12 cellular contexts compared by ENCODE assay signal in the genomic region with DNA sequence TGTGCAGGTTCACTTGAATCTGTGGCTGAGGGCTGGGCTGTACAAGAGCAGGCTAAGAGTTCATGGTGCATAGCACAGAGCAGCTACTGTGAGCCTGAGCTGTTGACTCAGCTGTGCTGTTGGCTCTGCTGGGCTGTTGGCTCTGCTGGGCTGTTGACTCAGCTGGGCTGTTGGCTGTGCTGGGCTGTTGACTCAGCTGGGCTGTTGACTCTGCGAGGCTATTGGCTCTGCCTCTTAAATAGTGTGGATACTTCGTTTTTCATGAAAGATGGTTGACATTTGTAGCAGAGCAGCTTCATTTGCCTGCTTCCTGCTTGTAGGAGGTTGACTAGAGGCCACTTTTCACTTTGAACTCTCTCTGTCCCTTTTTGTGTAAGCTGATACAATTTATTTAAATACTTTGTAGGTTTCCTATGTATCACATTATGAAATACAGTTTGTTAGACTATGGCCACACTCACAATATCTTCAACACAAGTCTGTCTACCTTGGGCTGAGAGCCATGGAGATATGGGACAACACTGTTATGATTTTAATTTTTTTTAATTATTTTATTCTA. TPM values are rescaled to one million over a fixed set of nuclear protein-coding genes. Genes with fewer than 3 reads are reported as not detected.
DNase-seq lines count a peak whose midpoint lies in the region; ATAC-seq and TF ChIP-seq lines count a peak whose summit lies in the region.
"Had no signal": no experiment of that assay in that cellular context is flagged by ENCODE, and none has a peak within 500 bp of the region (broad histone marks: within the 10 kb centered on the region; RNA-seq: fewer than 3 reads in every experiment).

No MANE protein-coding gene starts in this region.

- no peaks in the 10 kb centered on the region for H3K9me3 ChIP-seq in CD4-positive, alpha-beta memory T cell (ENCODE audit: control insufficient read depth in 1 of 2, low read length in 2 of 2)

- no peak overlapping the region for H3K27ac ChIP-seq in foreskin keratinocyte
- H3K27ac ChIP-seq in CD4-positive, alpha-beta memory T cell (ENCODE audit: low read depth, low read length) = no peak overlapping the region
- H3K27ac ChIP-seq: KMS-11 had no signal

- TF ChIP-seq CTCF in foreskin keratinocyte (conservative IDR thresholded peaks at IDR 0.05) = no peak

- CTCF ChIA-PET in CD4-positive, alpha-beta memory T cell (lab: Charles Lee; ENCODE audit: partially characterized antibody) = no interaction called here

- H3K36me3 ChIP-seq in CD4-positive, alpha-beta memory T cell (ENCODE audit: insufficient read depth, low read length) = no peaks in the 10 kb centered on the region

- H3K27me3 ChIP-seq in foreskin keratinocyte = no peaks in the 10 kb centered on the region
- H3K27me3 ChIP-seq in CD4-positive, alpha-beta memory T cell (ENCODE audit: insufficient read depth, low read length) = no peaks in the 10 kb centered on the region

- H3K4me1 ChIP-seq in foreskin keratinocyte = peaks cover 6% of the 10 kb centered on the region
- H3K4me1 ChIP-seq in CD4-positive, alpha-beta memory T cell (ENCODE audit: insufficient read depth, low read length) = no peaks in the 10 kb centered on the region

- POLR2A ChIA-PET in CD4-positive, alpha-beta memory T cell (lab: Charles Lee; ENCODE audit: partially characterized antibody) = no interaction called here

- H3K4me1 Mint-ChIP-seq in CD4-positive, alpha-beta memory T cell = no peaks in the 10 kb centered on the region
- H3K4me1 Mint-ChIP-seq: activated B cell treated with CpG ODN at 0.5 μM for 24 hours had no signal

- peaks cover 0 to 12% (median 9%) of the 10 kb centered on the region in 8 donors for H3K9me3 Mint-ChIP-seq in CD4-positive, alpha-beta memory T cell
- H3K9me3 Mint-ChIP-seq: CD4-positive, alpha-beta T cell had no signal

- H3K4me3 Mint-ChIP-seq in CD4-positive, alpha-beta memory T cell = no peak overlapping the region
- H3K4me3 Mint-ChIP-seq: activated B cell treated with CpG ODN at 0.5 μM for 24 hours; CD4-positive, alpha-beta T cell had no signal

- no peak overlapping the region for H3K27ac Mint-ChIP-seq in CD4-positive, alpha-beta memory T cell
- H3K27ac Mint-ChIP-seq: activated B cell treated with CpG ODN at 0.5 μM for 24 hours; CD4-positive, alpha-beta T cell had no signal

- no peak overlapping the region for H3K4me3 ChIP-seq in CD4-positive, alpha-beta memory T cell (ENCODE audit: low read length in 2 of 2)
- H3K4me3 ChIP-seq: GM12878 had no signal

- peaks cover 0 to 1% of the 10 kb centered on the region in 2 donors for H3K36me3 Mint-ChIP-seq in CD4-positive, alpha-beta memory T cell

- H3K27me3 Mint-ChIP-seq in CD4-positive, alpha-beta memory T cell = peaks cover 6 to 7% of the 10 kb centered on the region in 2 donors

- DNase-seq in AG08396 (ENCODE audit: low spot score) (peak; percentile 74), HuH-7.5 (ENCODE audit: low spot score) (peak; percentile 24), SHP77 treated with DMSO at 0.1 percent for 48 hours (lab: John Stamatoyannopoulos, UW) (peak; percentile 93), foreskin keratinocyte (peak in 1 of 2 donors; percentile 37), mucosa of gallbladder (ENCODE audit: low spot score) (no peak)
- DNase-seq in CD4-positive, alpha-beta memory T cell = no peak
- DNase-seq: activated B cell treated with CpG ODN at 0.5 μM for 24 hours; CD4-positive, alpha-beta T cell had no signal

- ATAC-seq in foreskin keratinocyte (peak; percentile 62), HG02759 (IDR thresholded peaks at IDR 0.05; ENCODE audit: unreplicated experiment) (no peak), GM18858 (IDR thresholded peaks at IDR 0.05; ENCODE audit: unreplicated experiment) (no peak)
- ATAC-seq: GM12878 had no signal

- intact Hi-C loops in CD4-positive, alpha-beta memory T cell (cut with micrococcal nuclease) = no loop called here

RNA-seq across cellular contexts. Expression of a gene that starts 40.3 kb away (rescaled TPM):
- 29.1 and 35.7 TPM in 2 replicates for total RNA-seq in foreskin keratinocyte
- polyA plus RNA-seq in foreskin keratinocyte = 11.5 and 15.6 TPM in 2 replicates
- total RNA-seq in mucosa of gallbladder = 3.7 TPM
- 1 to 10 TPM; 4.7 TPM for total RNA-seq in CD4-positive, alpha-beta memory T cell
- 1 to 10 TPM; 1.6 to 3.3 TPM for polyA plus RNA-seq in CD4-positive, alpha-beta memory T cell

RNA-seq across cellular contexts. Expression of a gene that starts 48.4 kb away (rescaled TPM):
- total RNA-seq in foreskin keratinocyte = 0.04 and 0.24 TPM in 2 replicates
- 0.08 and 0.16 TPM in 2 replicates for polyA plus RNA-seq in foreskin keratinocyte
- total RNA-seq in mucosa of gallbladder = 18.3 TPM
- 10 to 100 TPM in 1 of 2 experiments, 1 to 10 TPM in 1; 8.5 to 12.7 TPM for total RNA-seq in CD4-positive, alpha-beta memory T cell
- polyA plus RNA-seq in CD4-positive, alpha-beta memory T cell = 1 to 10 TPM; 1.7 to 4.5 TPM

Comparison
In these comparisons a context has a peak if more than half of its experiments do, and no peak if none do; other contexts are left out.
1. DNase-seq: peak in AG08396 (single experiment), HuH-7.5 (single experiment) and SHP77 treated with DMSO at 0.1 percent for 48 hours (single experiment); none in mucosa of gallbladder (single experiment) and CD4-positive, alpha-beta memory T cell (0 of 5).